In genomic region chr7:47540387-47541093, GRCh38 we compare ENCODE assay signal across 19 cellular contexts. TPM values are rescaled to one million over a fixed set of nuclear protein-coding genes. Genes with fewer than 3 reads are reported as not detected.
DNase-seq lines count a peak whose midpoint lies in the region; ATAC-seq and TF ChIP-seq lines count a peak whose summit lies in the region.
"Had no signal": no experiment of that assay in that cellular context is flagged by ENCODE, and none has a peak within 500 bp of the region (broad histone marks: within the 10 kb centered on the region; RNA-seq: fewer than 3 reads in every experiment).

No MANE protein-coding gene starts in this region.

- H3K9me3 ChIP-seq in GM23248 (ENCODE audit: low read depth) (no peaks in the 10 kb centered on the region), liver (ENCODE audit: control insufficient read depth in 4 of 4, low read length in 3 of 4) (no peaks in the 10 kb centered on the region), spleen (no peaks in the 10 kb centered on the region)
- H3K9me3 ChIP-seq: lower lobe of right lung, pancreas, right lobe of liver, thoracic aorta had no signal

- no peaks in the 10 kb centered on the region for H4K20me1 ChIP-seq in GM23248 (ENCODE audit: insufficient read depth)

- H3K27ac ChIP-seq in GM23248 (0 out of 2 replicates have a peak overlapping the region, but pooled peaks have one; percentile 21), liver (ENCODE audit: low read depth in 1 of 2, low read length in 2 of 2) (peak overlapping the region; percentile 75 to 76), spleen (peak overlapping the region in 4 of 8 donors; percentile 33 to 63 (median 38))
- H3K27ac ChIP-seq: lower lobe of right lung, pancreas, thoracic aorta had no signal

- no peak for TF ChIP-seq RAD21 in liver (IDR thresholded peaks at IDR 0.05)

- H3K4me3 ChIP-seq in GM23248: peak overlapping the region; percentile 32
- H3K4me3 ChIP-seq in liver (ENCODE audit: low read depth in 1 of 3, low read length in 3 of 3): no peak overlapping the region
- H3K4me3 ChIP-seq in spleen: no peak overlapping the region
- H3K4me3 ChIP-seq: GM23338, lower lobe of right lung, pancreas, right lobe of liver, thoracic aorta had no signal

- 0 out of 2 replicates have a peak overlapping the region, but pooled peaks have one; percentile 4 for H2AFZ ChIP-seq in GM23248
- H2AFZ ChIP-seq: GM23338 had no signal

- H3F3A ChIP-seq in GM23248 (ENCODE audit: insufficient read depth): peaks cover 2% of the 10 kb centered on the region

- in situ Hi-C loops in GM23248 (cut with MboI): no loop called here

- no peaks in the 10 kb centered on the region for H3K9me2 ChIP-seq in GM23248 (ENCODE audit: insufficient read depth)

- intact Hi-C loops in activated B cell treated with CpG ODN at 0.5 μM for 24 hours (cut with micrococcal nuclease): loop anchor here (5.0 kb wide), 1 partner anchor 58 kb away; no protein-coding TSS in a partner anchor
- intact Hi-C loops in spleen (cut with DNase I; ENCODE audit: low total_unique reads): no loop called here

- no peaks in the 10 kb centered on the region for H3K27me3 ChIP-seq in GM23248 (replicated peaks; ENCODE audit: insufficient read depth)
- no peaks in the 10 kb centered on the region for H3K27me3 ChIP-seq in liver (ENCODE audit: control insufficient read depth in 4 of 4, insufficient read depth in 4 of 4, low read length in 3 of 4)
- peaks cover 0 to 22% (median 0%) of the 10 kb centered on the region in 7 donors for H3K27me3 ChIP-seq in spleen (replicated peaks in 1 of 7)
- H3K27me3 ChIP-seq: brain microvascular endothelial cell, pancreas, right lobe of liver had no signal

- H3K36me3 Mint-ChIP-seq in activated B cell treated with CpG ODN at 0.5 μM for 24 hours (ENCODE audit: low read depth): peaks cover 3% of the 10 kb centered on the region
- H3K36me3 Mint-ChIP-seq: stimulated activated effector memory CD8-positive, alpha-beta T cell treated with anti-CD3 and anti-CD28 coated beads, Interleukin-12 subunit alpha, Interleukin-12 subunit beta, amount 100 ng/mL, for 72 hours had no signal

- H3K4me2 ChIP-seq in GM23248 (ENCODE audit: unreplicated experiment): peak overlapping the region; percentile 33

- CTCF ChIA-PET in activated B cell treated with CpG ODN at 0.5 μM for 24 hours (lab: Charles Lee): no interaction called here

- H3K9ac ChIP-seq in GM23248 (peak overlapping the region; percentile 48), liver (ENCODE audit: low read depth in 1 of 2, low read length in 2 of 2) (no peak overlapping the region)

- TF ChIP-seq CTCF in activated B cell treated with CpG ODN at 0.5 μM for 24 hours (IDR thresholded peaks at IDR 0.05) (no peak), liver (IDR thresholded peaks at IDR 0.05; ENCODE audit: low read depth, low read length, missing input control) (no peak), spleen (IDR thresholded peaks at IDR 0.05 in 8 of 11, conservative IDR thresholded peaks at IDR 0.05 in 3 of 11) (no peak)

- peaks cover 54% of the 10 kb centered on the region for H3K4me1 Mint-ChIP-seq in activated B cell treated with CpG ODN at 0.5 μM for 24 hours
- H3K4me1 Mint-ChIP-seq: activated CD4-positive, alpha-beta T cell treated with anti-CD3 and anti-CD28 coated beads, Interleukin-2, amount 10 ng/mL, durations not matched to agents 24 days and 14 days; stimulated activated effector memory CD8-positive, alpha-beta T cell treated with anti-CD3 and anti-CD28 coated beads, Interleukin-12 subunit alpha, Interleukin-12 subunit beta, amount 100 ng/mL, for 72 hours had no signal

- no peak for TF ChIP-seq POLR2A in spleen (IDR thresholded peaks at IDR 0.05)

- H3K79me2 ChIP-seq in GM23248 (ENCODE audit: insufficient read depth): peaks cover 18% of the 10 kb centered on the region

- H3K27ac Mint-ChIP-seq in activated B cell treated with CpG ODN at 0.5 μM for 24 hours: no peak overlapping the region
- H3K27ac Mint-ChIP-seq: activated CD4-positive, alpha-beta T cell treated with anti-CD3 and anti-CD28 coated beads, Interleukin-2, amount 10 ng/mL, durations not matched to agents 24 days and 14 days; GM23338; stimulated activated effector memory CD8-positive, alpha-beta T cell treated with anti-CD3 and anti-CD28 coated beads, Interleukin-12 subunit alpha, Interleukin-12 subunit beta, amount 100 ng/mL, for 72 hours had no signal

- POLR2A ChIA-PET in activated B cell treated with CpG ODN at 0.5 μM for 24 hours (lab: Charles Lee): no interaction called here

- H3K4me1 ChIP-seq in GM23248 (ENCODE audit: insufficient read depth) (peaks cover 26% of the 10 kb centered on the region), liver (ENCODE audit: control insufficient read depth in 4 of 4, insufficient read depth in 4 of 4, low read length in 3 of 4) (peaks cover 17 to 54% (median 32%) of the 10 kb centered on the region in 4 donors), spleen (peaks cover 0 to 94% (median 60%) of the 10 kb centered on the region in 6 donors)

- H3K9me3 Mint-ChIP-seq in activated B cell treated with CpG ODN at 0.5 μM for 24 hours: no peaks in the 10 kb centered on the region
- H3K9me3 Mint-ChIP-seq: activated CD4-positive, alpha-beta T cell treated with anti-CD3 and anti-CD28 coated beads, Interleukin-2, amount 10 ng/mL, durations not matched to agents 24 days and 14 days; GM23338; stimulated activated effector memory CD8-positive, alpha-beta T cell treated with anti-CD3 and anti-CD28 coated beads, Interleukin-12 subunit alpha, Interleukin-12 subunit beta, amount 100 ng/mL, for 72 hours had no signal

- H3K36me3 ChIP-seq in GM23248 (ENCODE audit: low read depth) (no peaks in the 10 kb centered on the region), liver (ENCODE audit: control insufficient read depth in 4 of 4, insufficient read depth in 3 of 4, low read depth in 1 of 4, low read length in 3 of 4) (no peaks in the 10 kb centered on the region), spleen (peaks cover 0 to 12% (median 0%) of the 10 kb centered on the region in 6 donors)
- H3K36me3 ChIP-seq: brain microvascular endothelial cell, pancreas, right lobe of liver, thoracic aorta had no signal

- DNase-seq in GM23248 (peak; percentile 60), activated B cell treated with CpG ODN at 0.5 μM for 24 hours (no peak), spleen (peak; percentile 57), T-helper 1 cell (no peak), GOT3 (lab: John Stamatoyannopoulos, UW) (no peak)
- DNase-seq in activated CD4-positive, alpha-beta T cell treated with anti-CD3 and anti-CD28 coated beads, Interleukin-2, amount 50 U/mL, for 4 hours: no peak
- DNase-seq: activated CD4-positive, alpha-beta T cell treated with anti-CD3 and anti-CD28 coated beads, Interleukin-2, amount 10 ng/mL, durations not matched to agents 24 days and 14 days; activated CD8-positive, alpha-beta memory T cell treated with anti-CD3 and anti-CD28 coated beads, Interleukin-2, amount 50 U/mL, for 48 hours; brain microvascular endothelial cell; lower lobe of right lung; NCI-H1048; NCI-H1930; NCI-H446; pancreas; right lobe of liver had no signal

- no peak for ATAC-seq in activated B cell treated with CpG ODN at 0.5 μM for 24 hours (ENCODE audit: low read depth)
- ATAC-seq: GM23338; lower lobe of right lung; pancreas; stimulated activated effector memory CD8-positive, alpha-beta T cell treated with anti-CD3 and anti-CD28 coated beads, Interleukin-12 subunit alpha, Interleukin-12 subunit beta, amount 100 ng/mL, for 72 hours had no signal

- 57 to 59% methylated on average over 17 of the region's 17 CpGs for WGBS in GM23248 (ENCODE audit: low coverage in 1 of 2, low lambda C conversion rate in 2 of 2, missing lambda C conversion rate in 2 of 2), 2 experiments
- 80% methylated on average over 17 of the region's 17 CpGs for WGBS in liver
- WGBS in spleen, 5 donors: 59 to 80% (median 70%) methylated on average over 15 to 17 of the region's 17 CpGs

- peak overlapping the region; percentile 25 for H3K4me3 Mint-ChIP-seq in activated B cell treated with CpG ODN at 0.5 μM for 24 hours
- H3K4me3 Mint-ChIP-seq: activated CD4-positive, alpha-beta T cell treated with anti-CD3 and anti-CD28 coated beads, Interleukin-2, amount 10 ng/mL, durations not matched to agents 24 days and 14 days; GM23338; stimulated activated effector memory CD8-positive, alpha-beta T cell treated with anti-CD3 and anti-CD28 coated beads, Interleukin-12 subunit alpha, Interleukin-12 subunit beta, amount 100 ng/mL, for 72 hours had no signal

- peaks cover 5% of the 10 kb centered on the region for H3K27me3 Mint-ChIP-seq in activated B cell treated with CpG ODN at 0.5 μM for 24 hours

TF ChIP-seq in liver, 16 proteins besides CTCF, POLR2A, EP300 and RAD21:
- TF ChIP-seq TAF1 (conservative IDR thresholded peaks at IDR 0.05) (no peak), RXRA (IDR thresholded peaks at IDR 0.05) (peak in 1 of 2 donors; percentile 37)
TF ChIP-seq in liver: peak in this region for 1.

RNA-seq across cellular contexts. Expression of gene TNS3, which starts 41.4 kb away (rescaled TPM):
- total RNA-seq in GM23248 (2014; rRNA removed; shearing (Covaris generic)): 47.0 and 48.1 TPM in 2 replicates
- polyA plus RNA-seq in GM23248 (2016; fragmentation: Nextera tagmentation; extraction: Ambion mirVana) (17.2 and 18.6 TPM in 2 replicates), liver (10 to 100 TPM; 16.8 to 31.2 TPM), spleen (10 to 100 TPM; 17.7 to 31.4 (median 20.9) TPM)
- total RNA-seq in activated B cell treated with CpG ODN at 0.5 μM for 24 hours (29.4 and 30.3 TPM in 2 replicates), liver (100 to 1,000 TPM in 1 of 2 donors, 10 to 100 TPM in 1; 27.8 to 100 TPM), spleen (100 to 1,000 TPM; 122 to 247 (median 152) TPM)

Comparison
In these comparisons a context has a peak if more than half of its experiments do, and no peak if none do; other contexts are left out.
1. DNase-seq: peak in GM23248 (single experiment) and spleen (single experiment); none in activated B cell treated with CpG ODN at 0.5 μM for 24 hours (single experiment), T-helper 1 cell (0 of 5), GOT3 (single experiment) and activated CD4-positive, alpha-beta T cell treated with anti-CD3 and anti-CD28 coated beads, Interleukin-2, amount 50 U/mL, for 4 hours (0 of 2).